11 cellular contexts compared by ENCODE assay signal in genomic region chr12:19093218-19093617, GRCh38.
"Had no signal": no experiment of that assay in that cellular context is flagged by ENCODE, and none has a peak within 500 bp of the region (broad histone marks: within the 10 kb centered on the region; RNA-seq: fewer than 3 reads in every experiment).

No MANE protein-coding gene starts in this region.

- H3K27ac ChIP-seq: coronary artery had no signal

- ATAC-seq: activated CD4-positive, alpha-beta T cell treated with anti-CD3 and anti-CD28 coated beads for 36 hours; natural killer cell treated with Interleukin-12 subunit alpha and Interleukin-12 subunit beta and Interleukin-15 and Interleukin-18, amount 100 ng/mL, for 72 hours had no signal

- DNase-seq: activated CD4-positive, alpha-beta memory T cell treated with anti-CD3 and anti-CD28 coated beads, Interleukin-2, amount 10 ng/mL, durations not matched to agents 7 days and 5 days; activated CD4-positive, alpha-beta T cell treated with anti-CD3 and anti-CD28 coated beads for 36 hours; activated gamma-delta T cell; activated T-cell treated with anti-CD3 and anti-CD28 coated beads, Interleukin-2, amount 50 U/mL, for 48 hours; caudate nucleus; effector CD4-positive, alpha-beta T cell; stimulated activated CD4-positive, alpha-beta T cell treated with anti-CD3 and anti-CD28 coated beads, Interleukin-2, amount 100 ng/mL, for 48 hours; stimulated activated naive CD4-positive, alpha-beta T cell treated with Interleukin-2 at 50 U/mL for 16 hours; trophoblast cell had no signal

- H3K4me3 ChIP-seq: coronary artery had no signal
